8 cellular contexts compared by ENCODE assay signal in the genomic region with DNA sequence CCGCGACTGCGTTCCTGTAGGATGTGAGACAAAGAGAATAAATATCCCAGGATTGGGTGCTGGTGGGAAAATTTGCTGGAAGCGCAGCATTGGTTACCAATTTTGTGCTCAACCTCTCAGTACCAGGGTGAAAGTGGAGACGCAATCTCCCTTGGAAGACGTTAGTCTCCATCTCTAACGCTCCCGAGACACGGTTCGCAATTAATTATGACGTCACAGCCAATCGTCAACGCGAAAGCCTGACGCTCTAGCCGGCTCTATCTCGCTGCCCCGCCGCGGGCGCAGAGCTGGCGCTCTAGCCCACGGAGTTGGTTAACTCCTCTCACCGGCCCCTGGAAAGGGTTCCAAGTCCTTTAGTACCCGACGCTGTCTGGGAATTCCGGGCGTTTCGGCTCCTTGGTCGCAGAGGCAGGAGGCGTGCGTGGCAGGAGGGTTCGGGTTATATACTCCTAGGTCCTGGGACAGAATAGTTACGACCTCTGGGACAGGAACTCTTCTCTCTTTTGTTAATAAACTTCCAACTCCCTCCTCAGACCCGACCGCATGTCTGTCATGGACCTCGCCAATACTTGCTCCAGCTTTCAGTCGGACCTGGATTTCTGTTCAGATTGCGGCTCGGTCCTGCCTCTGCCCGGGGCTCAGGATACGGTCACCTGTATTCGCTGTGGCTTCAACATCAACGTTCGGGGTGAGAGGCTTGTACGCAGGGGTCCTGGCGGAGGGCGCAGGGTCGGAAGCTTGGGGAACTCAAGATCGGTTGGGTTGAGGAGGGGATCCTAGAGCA. TPM values are rescaled to one million over a fixed set of nuclear protein-coding genes. Genes with fewer than 3 reads are reported as not detected.
DNase-seq lines count a peak whose midpoint lies in the region; ATAC-seq and TF ChIP-seq lines count a peak whose summit lies in the region.

A gene with protein sequence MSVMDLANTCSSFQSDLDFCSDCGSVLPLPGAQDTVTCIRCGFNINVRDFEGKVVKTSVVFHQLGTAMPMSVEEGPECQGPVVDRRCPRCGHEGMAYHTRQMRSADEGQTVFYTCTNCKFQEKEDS (plus strand): TSS at position 284 of the 784 bp plus-strand sequence. CDS start 260 bp downstream, at position 544.

- DNase-seq in NCI-H226 = peak; percentile 97
- DNase-seq in WTC11 (ENCODE audit: low spot score) = peak; percentile 92
- peak; percentile 97 for DNase-seq in cardiac fibroblast (ENCODE audit: low read depth in 2 of 2)
- DNase-seq in iPS-NIHi7 (ENCODE audit: extremely low spot score) = peak; percentile 97
- peak; percentile 70 for DNase-seq in smooth muscle cell (lab: John Stamatoyannopoulos, UW; ENCODE audit: unreplicated experiment)

- no peaks in the 10 kb centered on the region for H4K20me1 ChIP-seq in smooth muscle cell (ENCODE audit: low read depth)

- POLR2A ChIA-PET in WTC11 (lab: Charles Lee) = interaction anchor here (1.1 to 1.6 kb wide), 4 partner anchors 13 to 213 kb away, joined by 3 to 8 read pairs (median 3); no protein-coding TSS in a partner anchor

- H3K9ac ChIP-seq in smooth muscle cell (ENCODE audit: low read depth) = peak within 1 kb of the TSS; percentile 89

- H3K4me2 ChIP-seq in smooth muscle cell = peak within 1 kb of the TSS; percentile 87

- under 1% methylated on average over 50 of the region's 50 CpGs for WGBS in smooth muscle cell (ENCODE audit: low lambda C conversion rate)

- H3K9me3 Mint-ChIP-seq in WTC11 = no peaks in the 10 kb centered on the region

- peaks cover 19% of the 10 kb centered on the region for H3K4me1 ChIP-seq in ACC112 (ENCODE audit: control insufficient read depth, insufficient read depth, low read length, unreplicated experiment)
- H3K4me1 ChIP-seq in smooth muscle cell (ENCODE audit: low read depth) = peaks cover 19% of the 10 kb centered on the region

- H3K27ac ChIP-seq in ACC112 (ENCODE audit: low read depth, low read length) (peak within 1 kb of the TSS; percentile 59), smooth muscle cell (ENCODE audit: low read depth) (peak within 1 kb of the TSS; percentile 85)

- H3K4me3 ChIP-seq in ACC112 (ENCODE audit: low read depth, low read length) (peak within 1 kb of the TSS; percentile 79), cardiac fibroblast (replicated peaks in 1 of 2; ENCODE audit: low read depth in 2 of 2, low read length in 2 of 2) (peak within 1 kb of the TSS; percentile 75 to 84), smooth muscle cell (peak within 1 kb of the TSS; percentile 78)

- peaks cover 27% of the 10 kb centered on the region for H3K4me1 Mint-ChIP-seq in WTC11

- H3K27me3 ChIP-seq in ACC112 (ENCODE audit: insufficient read depth, low read length) (no peaks in the 10 kb centered on the region), smooth muscle cell (ENCODE audit: low read depth) (no peaks in the 10 kb centered on the region)

- H3K36me3 ChIP-seq in ACC112 (ENCODE audit: insufficient read depth, low read length) = no peaks in the 10 kb centered on the region
- no peaks in the 10 kb centered on the region for H3K36me3 ChIP-seq in smooth muscle cell (ENCODE audit: low read depth)

- H3K79me2 ChIP-seq in ACC112 (ENCODE audit: control insufficient read depth, insufficient read depth, low read length, unreplicated experiment) (peaks cover 26% of the 10 kb centered on the region), smooth muscle cell (ENCODE audit: low read depth) (peaks cover 24% of the 10 kb centered on the region)

- TF ChIP-seq CTCF in WTC11 (IDR thresholded peaks at IDR 0.05) (no peak), cardiac fibroblast (IDR thresholded peaks at IDR 0.05; ENCODE audit: low read depth, low read length) (no peak), smooth muscle cell (IDR thresholded peaks at IDR 0.05; ENCODE audit: borderline replicate concordance, insufficient read depth, poor library complexity, severe bottlenecking) (no peak)

- no peaks in the 10 kb centered on the region for H3K9me3 ChIP-seq in smooth muscle cell (replicated peaks; ENCODE audit: low read depth)

- H3K4me3 Mint-ChIP-seq in WTC11 = peak within 1 kb of the TSS; percentile 98

- peak within 1 kb of the TSS; percentile 93 for H2AFZ ChIP-seq in ACC112 (ENCODE audit: low read length, unreplicated experiment)
- H2AFZ ChIP-seq in smooth muscle cell (ENCODE audit: low read depth) = peak within 1 kb of the TSS; percentile 95

- peaks cover 14% of the 10 kb centered on the region; the same call in 1 of the 2 replicates for H3K36me3 Mint-ChIP-seq in WTC11

- peak; percentile 74 for ATAC-seq in GM18873 (IDR thresholded peaks at IDR 0.05; ENCODE audit: low FRiP score, unreplicated experiment)
- ATAC-seq in HG03159 (IDR thresholded peaks at IDR 0.05; ENCODE audit: unreplicated experiment) = peak; percentile 83
- peak; percentile 98 for ATAC-seq in WTC11

- no peaks in the 10 kb centered on the region for H3K27me3 Mint-ChIP-seq in WTC11 (ENCODE audit: low read depth)

- peaks cover 7% of the 10 kb centered on the region for H3F3A ChIP-seq in smooth muscle cell (ENCODE audit: low read depth)

- H3K27ac Mint-ChIP-seq in WTC11 = peak within 1 kb of the TSS; percentile 94

- CTCF ChIA-PET in WTC11 (lab: Charles Lee) = interaction anchor here (1.2 to 3.0 kb wide), 5 partner anchors 14 to 411 kb away, joined by 4 to 16 read pairs (median 8); a partner anchor contains a TSS

TF ChIP-seq in WTC11, 78 proteins besides CTCF, POLR2A, EP300 and RAD21 (continues in another document):
- TF ChIP-seq NR3C1 (CRISPR knock-in tag; conservative IDR thresholded peaks at IDR 0.05; ENCODE audit: low read depth) (no peak), ELF4 (CRISPR knock-in tag; IDR thresholded peaks at IDR 0.05; ENCODE audit: low read depth) (no peak), RORB (CRISPR knock-in tag; IDR thresholded peaks at IDR 0.05) (no peak), ATF1 (CRISPR knock-in tag; IDR thresholded peaks at IDR 0.05) (0 out of 2 replicates have a peak, but pooled peaks have one; percentile 55), IRF2 (CRISPR knock-in tag; IDR thresholded peaks at IDR 0.05; ENCODE audit: borderline replicate concordance, low read depth) (no peak), MYBL2 (CRISPR knock-in tag; IDR thresholded peaks at IDR 0.05) (peak; percentile 63; the same call in 1 of the 2 replicates), CREM (CRISPR knock-in tag; IDR thresholded peaks at IDR 0.05) (peak; percentile 98), SP1 (CRISPR knock-in tag; conservative IDR thresholded peaks at IDR 0.05) (peak; percentile 65), ZNF138 (CRISPR knock-in tag; conservative IDR thresholded peaks at IDR 0.05) (no peak), SMAD4 (CRISPR knock-in tag; IDR thresholded peaks at IDR 0.05) (no peak), FOXJ3 (CRISPR knock-in tag; IDR thresholded peaks at IDR 0.05; ENCODE audit: borderline replicate concordance) (no peak), GABPB1 (CRISPR knock-in tag; IDR thresholded peaks at IDR 0.05) (peak; percentile 46), ESRRA (CRISPR knock-in tag; IDR thresholded peaks at IDR 0.05; ENCODE audit: borderline replicate concordance) (no peak), FOXK1 (CRISPR knock-in tag; IDR thresholded peaks at IDR 0.05) (peak; percentile 77), ZNF423 (CRISPR knock-in tag; IDR thresholded peaks at IDR 0.05) (no peak)
- TF ChIP-seq, protein P1, sequence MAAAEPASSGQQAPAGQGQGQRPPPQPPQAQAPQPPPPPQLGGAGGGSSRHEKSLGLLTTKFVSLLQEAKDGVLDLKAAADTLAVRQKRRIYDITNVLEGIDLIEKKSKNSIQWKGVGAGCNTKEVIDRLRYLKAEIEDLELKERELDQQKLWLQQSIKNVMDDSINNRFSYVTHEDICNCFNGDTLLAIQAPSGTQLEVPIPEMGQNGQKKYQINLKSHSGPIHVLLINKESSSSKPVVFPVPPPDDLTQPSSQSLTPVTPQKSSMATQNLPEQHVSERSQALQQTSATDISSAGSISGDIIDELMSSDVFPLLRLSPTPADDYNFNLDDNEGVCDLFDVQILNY (CRISPR knock-in tag; IDR thresholded peaks at IDR 0.05) = no peak
- TF ChIP-seq, protein P2, sequence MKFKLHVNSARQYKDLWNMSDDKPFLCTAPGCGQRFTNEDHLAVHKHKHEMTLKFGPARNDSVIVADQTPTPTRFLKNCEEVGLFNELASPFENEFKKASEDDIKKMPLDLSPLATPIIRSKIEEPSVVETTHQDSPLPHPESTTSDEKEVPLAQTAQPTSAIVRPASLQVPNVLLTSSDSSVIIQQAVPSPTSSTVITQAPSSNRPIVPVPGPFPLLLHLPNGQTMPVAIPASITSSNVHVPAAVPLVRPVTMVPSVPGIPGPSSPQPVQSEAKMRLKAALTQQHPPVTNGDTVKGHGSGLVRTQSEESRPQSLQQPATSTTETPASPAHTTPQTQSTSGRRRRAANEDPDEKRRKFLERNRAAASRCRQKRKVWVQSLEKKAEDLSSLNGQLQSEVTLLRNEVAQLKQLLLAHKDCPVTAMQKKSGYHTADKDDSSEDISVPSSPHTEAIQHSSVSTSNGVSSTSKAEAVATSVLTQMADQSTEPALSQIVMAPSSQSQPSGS (CRISPR knock-in tag; IDR thresholded peaks at IDR 0.05; ENCODE audit: borderline replicate concordance, low read depth) = no peak; the same call in 1 of the 2 replicates
- TF ChIP-seq, protein P3, sequence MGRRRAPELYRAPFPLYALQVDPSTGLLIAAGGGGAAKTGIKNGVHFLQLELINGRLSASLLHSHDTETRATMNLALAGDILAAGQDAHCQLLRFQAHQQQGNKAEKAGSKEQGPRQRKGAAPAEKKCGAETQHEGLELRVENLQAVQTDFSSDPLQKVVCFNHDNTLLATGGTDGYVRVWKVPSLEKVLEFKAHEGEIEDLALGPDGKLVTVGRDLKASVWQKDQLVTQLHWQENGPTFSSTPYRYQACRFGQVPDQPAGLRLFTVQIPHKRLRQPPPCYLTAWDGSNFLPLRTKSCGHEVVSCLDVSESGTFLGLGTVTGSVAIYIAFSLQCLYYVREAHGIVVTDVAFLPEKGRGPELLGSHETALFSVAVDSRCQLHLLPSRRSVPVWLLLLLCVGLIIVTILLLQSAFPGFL (CRISPR knock-in tag; IDR thresholded peaks at IDR 0.05; ENCODE audit: borderline replicate concordance) = no peak
- TF ChIP-seq, protein P4, sequence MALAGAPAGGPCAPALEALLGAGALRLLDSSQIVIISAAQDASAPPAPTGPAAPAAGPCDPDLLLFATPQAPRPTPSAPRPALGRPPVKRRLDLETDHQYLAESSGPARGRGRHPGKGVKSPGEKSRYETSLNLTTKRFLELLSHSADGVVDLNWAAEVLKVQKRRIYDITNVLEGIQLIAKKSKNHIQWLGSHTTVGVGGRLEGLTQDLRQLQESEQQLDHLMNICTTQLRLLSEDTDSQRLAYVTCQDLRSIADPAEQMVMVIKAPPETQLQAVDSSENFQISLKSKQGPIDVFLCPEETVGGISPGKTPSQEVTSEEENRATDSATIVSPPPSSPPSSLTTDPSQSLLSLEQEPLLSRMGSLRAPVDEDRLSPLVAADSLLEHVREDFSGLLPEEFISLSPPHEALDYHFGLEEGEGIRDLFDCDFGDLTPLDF (CRISPR knock-in tag; IDR thresholded peaks at IDR 0.05) = no peak

RNA-seq across cellular contexts. Expression of the gene that starts here (rescaled TPM):
- total RNA-seq in WTC11 (2021) (37.7 to 39.6 TPM (median 38.8 TPM) in 3 replicates), smooth muscle cell (17.3 and 21.0 TPM in 2 replicates)
- 35.1 and 41.7 TPM in 2 replicates for polyA plus RNA-seq in smooth muscle cell

Comparison
In these comparisons a context has a peak if more than half of its experiments do, and no peak if none do; other contexts are left out.
1. Peak in every context shown above with its lines: DNase-seq, ATAC-seq, H3K4me3 ChIP-seq and H3K27ac ChIP-seq.